ENCODE assay signal across 13 cellular contexts in genomic region chr3:172257638-172258400, GRCh38.
DNase-seq lines count a peak whose midpoint lies in the region; ATAC-seq and TF ChIP-seq lines count a peak whose summit lies in the region.
"Had no signal": no experiment of that assay in that cellular context is flagged by ENCODE, and none has a peak within 500 bp of the region (broad histone marks: within the 10 kb centered on the region; RNA-seq: fewer than 3 reads in every experiment).

No MANE protein-coding gene starts in this region.

- H3K4me1 Mint-ChIP-seq in progenitor cell of endocrine pancreas (ENCODE audit: low read depth), result peaks cover 24% of the 10 kb centered on the region

- H3K27ac Mint-ChIP-seq in progenitor cell of endocrine pancreas, result peak overlapping the region; percentile 80
- H3K27ac Mint-ChIP-seq: activated CD4-positive, alpha-beta memory T cell treated with anti-CD3 and anti-CD28 coated beads, Interleukin-2, amount 10 ng/mL, durations not matched to agents 7 days and 5 days; activated naive CD4-positive, alpha-beta T cell treated with anti-CD3 and anti-CD28 coated beads, Interleukin-2, amount 50 U/mL, for 24 hours had no signal

- H3K9me3 Mint-ChIP-seq in progenitor cell of endocrine pancreas (ENCODE audit: low read depth), result no peaks in the 10 kb centered on the region
- H3K9me3 Mint-ChIP-seq: activated CD4-positive, alpha-beta memory T cell treated with anti-CD3 and anti-CD28 coated beads, Interleukin-2, amount 10 ng/mL, durations not matched to agents 7 days and 5 days; activated naive CD4-positive, alpha-beta T cell treated with anti-CD3 and anti-CD28 coated beads, Interleukin-2, amount 50 U/mL, for 24 hours had no signal

- H3K27me3 ChIP-seq in foreskin keratinocyte, result no peaks in the 10 kb centered on the region

- no peaks in the 10 kb centered on the region for H3K4me1 ChIP-seq in foreskin keratinocyte

- peak; percentile 31; the same call in 2 of the 3 replicates for ATAC-seq in SK-N-SH treated with all-trans-retinoic acid at 6 μM for 48 hours
- no peak for ATAC-seq in HG03342 (IDR thresholded peaks at IDR 0.05; ENCODE audit: unreplicated experiment)
- ATAC-seq in HG02884 (IDR thresholded peaks at IDR 0.05; ENCODE audit: unreplicated experiment), result no peak
- ATAC-seq in foreskin keratinocyte, result no peak

- no peaks in the 10 kb centered on the region for H3K27me3 Mint-ChIP-seq in progenitor cell of endocrine pancreas
- H3K27me3 Mint-ChIP-seq: activated CD4-positive, alpha-beta memory T cell treated with anti-CD3 and anti-CD28 coated beads, Interleukin-2, amount 10 ng/mL, durations not matched to agents 7 days and 5 days; activated naive CD4-positive, alpha-beta T cell treated with anti-CD3 and anti-CD28 coated beads, Interleukin-2, amount 50 U/mL, for 24 hours had no signal

- no peak overlapping the region for H3K4me3 ChIP-seq in fibroblast of mammary gland (ENCODE audit: control insufficient read depth, low read depth, low read length)

- in situ Hi-C loops in ACHN (cut with HindIII; ENCODE audit: low pct_ligation_motif_present, low pct_unique_long_range_greater_than_20kb, low sequenced_read_pairs), result no loop called here

- DNase-seq in ACHN (peak; percentile 93), fibroblast of mammary gland (ENCODE audit: low read depth) (peak; percentile 31), progenitor cell of endocrine pancreas (ENCODE audit: low spot score, unreplicated experiment) (no peak), foreskin keratinocyte (no peak), OCI-M1 (lab: John Stamatoyannopoulos, UW) (no peak)
- DNase-seq: activated CD4-positive, alpha-beta memory T cell treated with anti-CD3 and anti-CD28 coated beads, Interleukin-2, amount 10 ng/mL, durations not matched to agents 7 days and 5 days; effector memory CD4-positive, alpha-beta T cell; hypothalamus; midbrain had no signal

- no peak overlapping the region for H3K27ac ChIP-seq in foreskin keratinocyte

- peaks cover 26% of the 10 kb centered on the region for H3K36me3 Mint-ChIP-seq in progenitor cell of endocrine pancreas (ENCODE audit: insufficient read depth)

- no peak overlapping the region for H3K4me3 Mint-ChIP-seq in progenitor cell of endocrine pancreas (ENCODE audit: low read depth)
- H3K4me3 Mint-ChIP-seq: activated CD4-positive, alpha-beta memory T cell treated with anti-CD3 and anti-CD28 coated beads, Interleukin-2, amount 10 ng/mL, durations not matched to agents 7 days and 5 days; activated naive CD4-positive, alpha-beta T cell treated with anti-CD3 and anti-CD28 coated beads, Interleukin-2, amount 50 U/mL, for 24 hours had no signal

- TF ChIP-seq CTCF in fibroblast of mammary gland (conservative IDR thresholded peaks at IDR 0.05; ENCODE audit: control insufficient read depth, insufficient read depth, low read depth, low read length) (no peak), progenitor cell of endocrine pancreas (IDR thresholded peaks at IDR 0.05; ENCODE audit: unreplicated experiment) (no peak), foreskin keratinocyte (conservative IDR thresholded peaks at IDR 0.05) (no peak)

TF ChIP-seq in SK-N-SH treated with all-trans-retinoic acid at 6 μM for 48 hours, 23 proteins besides CTCF, POLR2A, EP300 and RAD21:
- no peak for TF ChIP-seq ZC3H10 (CRISPR knock-in tag; IDR thresholded peaks at IDR 0.05)
- no peak for TF ChIP-seq ISL1 (CRISPR knock-in tag; IDR thresholded peaks at IDR 0.05)
- no peak for TF ChIP-seq ZNF565 (CRISPR knock-in tag; conservative IDR thresholded peaks at IDR 0.05; ENCODE audit: low read depth)
- TF ChIP-seq GLIS3 (CRISPR knock-in tag; IDR thresholded peaks at IDR 0.05), result no peak

Comparison
In these comparisons a context has a peak if more than half of its experiments do, and no peak if none do; other contexts are left out.
1. DNase-seq: peak in ACHN (single experiment) and fibroblast of mammary gland (single experiment); none in progenitor cell of endocrine pancreas (single experiment), foreskin keratinocyte (0 of 2) and OCI-M1 (single experiment).